In genomic region chr17:79531696-79532095, GRCh38 we compare ENCODE assay signal across 24 cellular contexts.
"Had no signal": no experiment of that assay in that cellular context is flagged by ENCODE, and none has a peak within 500 bp of the region (broad histone marks: within the 10 kb centered on the region; RNA-seq: fewer than 3 reads in every experiment).

No MANE protein-coding gene starts in this region.

- H3K4me3 ChIP-seq: body of pancreas, colonic mucosa, heart left ventricle, left lung, sigmoid colon, smooth muscle cell, testis, uterus had no signal

- H3K4me1 Mint-ChIP-seq: activated CD8-positive, alpha-beta memory T cell treated with anti-CD3 and anti-CD28 coated beads, Interleukin-2, amount 10 ng/mL, durations not matched to agents 7 days and 5 days; activated naive CD8-positive, alpha-beta T cell treated with anti-CD3 and anti-CD28 coated beads, Interleukin-2, amount 50 U/mL, for 24 hours; stimulated activated naive B cell treated with anti-CD40 and anti-IgM and Interleukin-4, amounts not matched to agents 10 μg/mL and 1 μg/mL and 100 μg/mL, for 72 hours had no signal

- DNase-seq: activated CD8-positive, alpha-beta memory T cell treated with anti-CD3 and anti-CD28 coated beads, Interleukin-2, amount 10 ng/mL, durations not matched to agents 7 days and 5 days; activated CD8-positive, alpha-beta T cell treated with anti-CD3 and anti-CD28 coated beads for 36 hours; activated effector memory CD4-positive, alpha-beta T cell treated with anti-CD3 and anti-CD28 coated beads, Interleukin-2, amount 50 U/mL, for 16 hours; activated naive CD4-positive, alpha-beta T cell treated with anti-CD3 and anti-CD28 coated beads, Interleukin-2, amount 50 U/mL, for 16 hours; activated naive CD8-positive, alpha-beta T cell treated with anti-CD3 and anti-CD28 coated beads, Interleukin-2, amount 50 U/mL, for 24 hours; activated T-cell treated with anti-CD3 and anti-CD28 coated beads for 4 hours; body of pancreas; colonic mucosa; mammary epithelial cell; midbrain; natural killer cell; sigmoid colon; stimulated activated CD4-positive, alpha-beta T cell treated with anti-CD3 and anti-CD28 coated beads, Interleukin-2, amount 100 ng/mL, for 48 hours; stimulated activated CD8-positive, alpha-beta memory T cell treated with anti-CD3 and anti-CD28 coated beads, Interleukin-4, amount 100 ng/mL, for 48 hours; stimulated activated naive B cell treated with anti-CD40 and anti-IgM and Interleukin-4, amounts not matched to agents 10 μg/mL and 1 μg/mL and 100 μg/mL, for 72 hours; T-helper 9 cell; testis; trophoblast cell; uterus had no signal

- H3K27me3 ChIP-seq: colonic mucosa, sigmoid colon, testis, uterus had no signal

- H3K9me3 Mint-ChIP-seq: activated CD8-positive, alpha-beta T cell treated with anti-CD3 and anti-CD28 coated beads for 36 hours; activated naive CD8-positive, alpha-beta T cell treated with anti-CD3 and anti-CD28 coated beads, Interleukin-2, amount 50 U/mL, for 24 hours; natural killer cell; stimulated activated naive B cell treated with anti-CD40 and anti-IgM and Interleukin-4, amounts not matched to agents 10 μg/mL and 1 μg/mL and 100 μg/mL, for 72 hours had no signal

- H3K27ac Mint-ChIP-seq: activated CD8-positive, alpha-beta memory T cell treated with anti-CD3 and anti-CD28 coated beads, Interleukin-2, amount 10 ng/mL, durations not matched to agents 7 days and 5 days; activated CD8-positive, alpha-beta T cell treated with anti-CD3 and anti-CD28 coated beads for 36 hours; activated naive CD8-positive, alpha-beta T cell treated with anti-CD3 and anti-CD28 coated beads, Interleukin-2, amount 50 U/mL, for 24 hours; natural killer cell; stimulated activated naive B cell treated with anti-CD40 and anti-IgM and Interleukin-4, amounts not matched to agents 10 μg/mL and 1 μg/mL and 100 μg/mL, for 72 hours had no signal

- H3K4me3 Mint-ChIP-seq: activated CD8-positive, alpha-beta memory T cell treated with anti-CD3 and anti-CD28 coated beads, Interleukin-2, amount 10 ng/mL, durations not matched to agents 7 days and 5 days; activated CD8-positive, alpha-beta T cell treated with anti-CD3 and anti-CD28 coated beads for 36 hours; activated naive CD8-positive, alpha-beta T cell treated with anti-CD3 and anti-CD28 coated beads, Interleukin-2, amount 50 U/mL, for 24 hours; natural killer cell; stimulated activated naive B cell treated with anti-CD40 and anti-IgM and Interleukin-4, amounts not matched to agents 10 μg/mL and 1 μg/mL and 100 μg/mL, for 72 hours had no signal

- H3K4me1 ChIP-seq: body of pancreas, colonic mucosa, heart left ventricle, left lung, parathyroid adenoma, testis, uterus had no signal

- H3K36me3 ChIP-seq: colonic mucosa, heart left ventricle, left lung, uterus had no signal

- H3K9me3 ChIP-seq: body of pancreas, colonic mucosa, heart left ventricle, left lung, sigmoid colon, testis, uterus had no signal

- H3K27ac ChIP-seq: body of pancreas, colonic mucosa, epithelial cell of prostate, heart left ventricle, left lung, parathyroid adenoma, sigmoid colon, testis, uterus had no signal

- ATAC-seq: activated CD8-positive, alpha-beta memory T cell treated with anti-CD3 and anti-CD28 coated beads, Interleukin-2, amount 10 ng/mL, durations not matched to agents 7 days and 5 days; activated CD8-positive, alpha-beta T cell treated with anti-CD3 and anti-CD28 coated beads for 36 hours; activated naive CD8-positive, alpha-beta T cell treated with anti-CD3 and anti-CD28 coated beads, Interleukin-2, amount 50 U/mL, for 24 hours; body of pancreas; heart left ventricle; left lung; natural killer cell; stimulated activated naive B cell treated with anti-CD40 and anti-IgM and Interleukin-4, amounts not matched to agents 10 μg/mL and 1 μg/mL and 100 μg/mL, for 72 hours had no signal

- H3K36me3 Mint-ChIP-seq: activated CD8-positive, alpha-beta memory T cell treated with anti-CD3 and anti-CD28 coated beads, Interleukin-2, amount 10 ng/mL, durations not matched to agents 7 days and 5 days; natural killer cell; stimulated activated naive B cell treated with anti-CD40 and anti-IgM and Interleukin-4, amounts not matched to agents 10 μg/mL and 1 μg/mL and 100 μg/mL, for 72 hours had no signal
